ENCODE assay signal across 7 cellular contexts in the genomic region with DNA sequence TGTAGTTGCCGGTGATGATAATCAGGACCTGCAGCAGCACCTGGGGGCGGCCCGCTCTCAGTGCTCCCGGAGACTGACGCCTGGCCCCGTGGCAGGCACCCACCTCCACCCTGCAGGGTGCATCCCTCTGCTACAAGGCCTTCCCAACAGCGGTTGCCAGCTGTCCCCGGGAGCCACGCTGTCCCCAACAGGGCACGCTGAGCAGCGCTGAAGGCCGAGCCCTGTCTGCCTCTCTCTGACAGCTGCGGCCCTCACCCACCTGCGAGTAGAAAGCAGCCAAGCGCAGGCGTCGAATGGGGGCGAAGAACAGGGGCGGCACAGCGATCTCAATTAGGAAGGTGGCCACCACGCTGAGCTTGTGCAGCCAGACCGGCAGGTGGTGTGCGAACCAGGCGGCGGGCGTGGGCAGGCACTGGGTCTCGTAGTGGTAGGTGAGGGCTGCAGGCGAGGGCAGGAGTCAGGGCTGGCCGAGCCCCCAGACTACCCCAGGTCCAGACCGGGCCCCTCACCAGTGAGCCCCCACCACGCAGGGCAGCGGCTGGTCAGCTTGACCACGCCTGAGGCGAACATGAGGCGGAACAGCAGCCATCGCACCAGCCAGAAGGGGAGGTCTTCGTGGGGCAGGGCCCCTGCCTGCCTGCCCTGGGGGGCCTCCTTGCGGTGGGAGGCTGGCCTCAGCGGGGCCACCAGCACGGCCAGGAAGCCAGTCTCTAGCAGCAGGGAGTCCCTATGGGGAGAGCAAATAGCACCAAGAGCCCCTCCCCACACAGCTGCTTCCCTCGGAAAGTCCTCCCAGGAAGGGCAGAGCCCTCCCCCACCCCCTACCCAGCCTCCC. TPM values are rescaled to one million over a fixed set of nuclear protein-coding genes. Genes with fewer than 3 reads are reported as not detected.
DNase-seq lines count a peak whose midpoint lies in the region; ATAC-seq and TF ChIP-seq lines count a peak whose summit lies in the region.
"Had no signal": no experiment of that assay in that cellular context is flagged by ENCODE, and none has a peak within 500 bp of the region (broad histone marks: within the 10 kb centered on the region; RNA-seq: fewer than 3 reads in every experiment).

No MANE protein-coding gene starts in this region.

- no peaks in the 10 kb centered on the region for H4K20me1 ChIP-seq in SK-N-SH (ENCODE audit: insufficient read depth)

- POLR2A ChIA-PET in SK-N-SH (lab: Yijun Ruan, JAX), result no interaction called here

- peak overlapping the region; percentile 92 for H3K4me2 ChIP-seq in SK-N-SH

- H3K27me3 ChIP-seq in SK-N-SH (ENCODE audit: insufficient read depth), result no peaks in the 10 kb centered on the region
- H3K27me3 ChIP-seq in dorsolateral prefrontal cortex, result no peaks in the 10 kb centered on the region
- no peaks in the 10 kb centered on the region for H3K27me3 ChIP-seq in stomach

- peaks cover 6% of the 10 kb centered on the region for H3F3A ChIP-seq in SK-N-SH (replicated peaks; ENCODE audit: insufficient read depth)

- H3K9me3 ChIP-seq in SK-N-SH (no peaks in the 10 kb centered on the region), stomach (no peaks in the 10 kb centered on the region)

- TF ChIP-seq CTCF in SK-N-SH (IDR thresholded peaks at IDR 0.05) (no peak), dorsolateral prefrontal cortex (IDR thresholded peaks at IDR 0.05 in 54 of 56, conservative IDR thresholded peaks at IDR 0.05 in 2 of 56; ENCODE audit: low read depth in 1 of 56, partially characterized antibody in 56 of 56) (no peak), stomach (IDR thresholded peaks at IDR 0.05) (no peak)

- ATAC-seq in SK-N-SH treated with all-trans-retinoic acid at 6 μM for 48 hours (no peak), HG03039 (IDR thresholded peaks at IDR 0.05; ENCODE audit: unreplicated experiment) (no peak)

- CTCF ChIA-PET in SK-N-SH (lab: Yijun Ruan, JAX), result interaction anchor here (0.9 to 1.1 kb wide), 2 partner anchors 8 to 20 kb away, joined by 4 to 5 read pairs; a partner anchor contains a TSS

- H3K4me1 ChIP-seq in SK-N-SH (ENCODE audit: control insufficient read depth in 1 of 2, insufficient read depth in 2 of 2, low read depth in 1 of 2, low read length in 1 of 2) (peaks cover 7 to 14% of the 10 kb centered on the region in 2 experiments; a peak in 3 of 4 replicates), stomach (peaks cover 23 to 46% (median 38%) of the 10 kb centered on the region in 4 donors)

- TF ChIP-seq EP300 in SK-N-SH (IDR thresholded peaks at IDR 0.05; ENCODE audit: borderline replicate concordance in 1 of 2, low read depth in 1 of 2, low read length in 1 of 2) (no peak), stomach (IDR thresholded peaks at IDR 0.05) (no peak)

- H3K79me2 ChIP-seq in SK-N-SH (ENCODE audit: insufficient read depth), result peaks cover 51% of the 10 kb centered on the region

- intact Hi-C loops in dorsolateral prefrontal cortex (cut with DNase I) (loop anchor here in 1 of 2 donors (5.0 to 10.0 kb wide), 2 partner anchors 34 to 231 kb away; a partner anchor contains a TSS), stomach (cut with DNase I; ENCODE audit: low total_unique reads) (loop anchor here (10.0 kb wide), 1 partner anchor 251 kb away; a partner anchor contains a TSS)

- no peak for TF ChIP-seq POLR2A in stomach (IDR thresholded peaks at IDR 0.05)

- no peaks in the 10 kb centered on the region for H3K9me2 ChIP-seq in SK-N-SH

- H3K27ac ChIP-seq in SK-N-SH (ENCODE audit: low read depth in 2 of 2, low read length in 1 of 2) (no peak overlapping the region), dorsolateral prefrontal cortex (peak overlapping the region in 8 of 59 donors; percentile 83 to 91 (median 89)), stomach (peak overlapping the region in 1 of 5 donors; percentile 98)

- DNase-seq in SK-N-SH, result no peak
- DNase-seq in dorsolateral prefrontal cortex, result no peak
- no peak for DNase-seq in stomach
- no peak for DNase-seq in NCI-H1048 (lab: John Stamatoyannopoulos, UW)

- no peak overlapping the region for H2AFZ ChIP-seq in SK-N-SH (ENCODE audit: low read depth)

- peak overlapping the region; percentile 62 to 81; a peak in 3 of 4 replicates for H3K4me3 ChIP-seq in SK-N-SH (ENCODE audit: low read depth in 2 of 2, low read length in 1 of 2)
- H3K4me3 ChIP-seq in dorsolateral prefrontal cortex, result peak overlapping the region in 54 of 59 donors; percentile 54 to 100 (median 92)
- H3K4me3 ChIP-seq in stomach, result peak overlapping the region; percentile 76 to 99 (median 90)

- no peak overlapping the region; the same call in 1 of the 2 replicates for H3K9ac ChIP-seq in SK-N-SH

- WGBS in SK-N-SH (ENCODE audit: low lambda C conversion rate), result 94% methylated on average over 25 of the region's 41 CpGs
- WGBS in stomach, 5 donors, result 84 to 89% (median 88%) methylated on average over 22 to 41 of the region's 41 CpGs

- TF ChIP-seq RAD21 in SK-N-SH (IDR thresholded peaks at IDR 0.05; ENCODE audit: low read length), result no peak

- H3K36me3 ChIP-seq in SK-N-SH (replicated peaks in 1 of 2; ENCODE audit: control insufficient read depth in 1 of 2, insufficient read depth in 2 of 2, low read length in 1 of 2) (peaks cover 0 to 18% of the 10 kb centered on the region in 2 experiments), stomach (peaks cover 27 to 48% (median 43%) of the 10 kb centered on the region in 4 donors)

TF ChIP-seq in SK-N-SH, 30 proteins besides CTCF, POLR2A, EP300 and RAD21 (continues in another document):
- TF ChIP-seq POLR2AphosphoS5 (IDR thresholded peaks at IDR 0.05; ENCODE audit: low read depth, low read length), result no peak
- TF ChIP-seq GATA2 (CRISPR knock-in tag; IDR thresholded peaks at IDR 0.05), result no peak
- no peak for TF ChIP-seq TAF1 (IDR thresholded peaks at IDR 0.05; ENCODE audit: borderline replicate concordance, low read depth, low read length)
- no peak for TF ChIP-seq SMC3 (IDR thresholded peaks at IDR 0.05; ENCODE audit: low read depth, low read length)
- no peak for TF ChIP-seq GABPA (IDR thresholded peaks at IDR 0.05; ENCODE audit: low read depth)
- TF ChIP-seq ELF1 (IDR thresholded peaks at IDR 0.05), result no peak
- TF ChIP-seq, protein P1, sequence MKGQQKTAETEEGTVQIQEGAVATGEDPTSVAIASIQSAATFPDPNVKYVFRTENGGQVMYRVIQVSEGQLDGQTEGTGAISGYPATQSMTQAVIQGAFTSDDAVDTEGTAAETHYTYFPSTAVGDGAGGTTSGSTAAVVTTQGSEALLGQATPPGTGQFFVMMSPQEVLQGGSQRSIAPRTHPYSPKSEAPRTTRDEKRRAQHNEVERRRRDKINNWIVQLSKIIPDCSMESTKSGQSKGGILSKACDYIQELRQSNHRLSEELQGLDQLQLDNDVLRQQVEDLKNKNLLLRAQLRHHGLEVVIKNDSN (IDR thresholded peaks at IDR 0.05; ENCODE audit: borderline replicate concordance, low read depth), result no peak
- no peak for TF ChIP-seq MEF2A (IDR thresholded peaks at IDR 0.05; ENCODE audit: borderline replicate concordance, low read depth)
- TF ChIP-seq MXI1 (IDR thresholded peaks at IDR 0.05; ENCODE audit: low read depth, low read length), result no peak

TF ChIP-seq in SK-N-SH treated with all-trans-retinoic acid at 6 μM for 48 hours, 23 proteins besides CTCF, POLR2A, EP300 and RAD21 (continues in another document):
- TF ChIP-seq ZNF8 (CRISPR knock-in tag; IDR thresholded peaks at IDR 0.05), result no peak
- TF ChIP-seq, protein P2, sequence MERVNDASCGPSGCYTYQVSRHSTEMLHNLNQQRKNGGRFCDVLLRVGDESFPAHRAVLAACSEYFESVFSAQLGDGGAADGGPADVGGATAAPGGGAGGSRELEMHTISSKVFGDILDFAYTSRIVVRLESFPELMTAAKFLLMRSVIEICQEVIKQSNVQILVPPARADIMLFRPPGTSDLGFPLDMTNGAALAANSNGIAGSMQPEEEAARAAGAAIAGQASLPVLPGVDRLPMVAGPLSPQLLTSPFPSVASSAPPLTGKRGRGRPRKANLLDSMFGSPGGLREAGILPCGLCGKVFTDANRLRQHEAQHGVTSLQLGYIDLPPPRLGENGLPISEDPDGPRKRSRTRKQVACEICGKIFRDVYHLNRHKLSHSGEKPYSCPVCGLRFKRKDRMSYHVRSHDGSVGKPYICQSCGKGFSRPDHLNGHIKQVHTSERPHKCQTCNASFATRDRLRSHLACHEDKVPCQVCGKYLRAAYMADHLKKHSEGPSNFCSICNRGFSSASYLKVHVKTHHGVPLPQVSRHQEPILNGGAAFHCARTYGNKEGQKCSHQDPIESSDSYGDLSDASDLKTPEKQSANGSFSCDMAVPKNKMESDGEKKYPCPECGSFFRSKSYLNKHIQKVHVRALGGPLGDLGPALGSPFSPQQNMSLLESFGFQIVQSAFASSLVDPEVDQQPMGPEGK (CRISPR knock-in tag; IDR thresholded peaks at IDR 0.05; ENCODE audit: borderline replicate concordance), result no peak
- no peak for TF ChIP-seq ZFP30 (CRISPR knock-in tag; IDR thresholded peaks at IDR 0.05)
- TF ChIP-seq ISL1 (CRISPR knock-in tag; IDR thresholded peaks at IDR 0.05), result no peak

RNA-seq across cellular contexts. Expression of a gene that starts 1.5 kb away (rescaled TPM):
- polyA plus RNA-seq in SK-N-SH (2012; rRNA removed), result 34.3 and 42.8 TPM in 2 replicates
- polyA plus RNA-seq in SK-N-SH (2012; cell fraction: cytosol; rRNA removed), result 5.5 and 11.9 TPM in 2 replicates
- 235 and 240 TPM in 2 replicates for polyA plus RNA-seq in SK-N-SH (2012; cell fraction: nucleus; rRNA removed)
- 10 to 100 TPM; 32.4 to 63.2 (median 43.6) TPM for total RNA-seq in dorsolateral prefrontal cortex
- 100 to 1,000 TPM in 1 of 5 donors, 10 to 100 TPM in 4; 11.9 to 212 (median 58.5) TPM for total RNA-seq in stomach
- polyA plus RNA-seq in stomach, result 10 to 100 TPM; 13.1 to 73.4 (median 25.6) TPM

RNA-seq across cellular contexts. Expression of a gene that starts 2.0 kb away (rescaled TPM):
- polyA plus RNA-seq in SK-N-SH (2012; rRNA removed) (21.1 and 22.4 TPM in 2 replicates), stomach (10 to 100 TPM; 34.5 to 47.9 (median 38.4) TPM)
- 8.0 and 12.9 TPM in 2 replicates for polyA plus RNA-seq in SK-N-SH (2012; cell fraction: cytosol; rRNA removed)
- 54.6 and 65.2 TPM in 2 replicates for polyA plus RNA-seq in SK-N-SH (2012; cell fraction: nucleus; rRNA removed)
- total RNA-seq in dorsolateral prefrontal cortex (10 to 100 TPM; 47.2 to 83.2 (median 61.5) TPM), stomach (10 to 100 TPM; 12.9 to 34.8 (median 23.2) TPM)

RNA-seq across cellular contexts. Expression of a gene that starts 19.3 kb away (rescaled TPM):
- 0.05 and 0.06 TPM in 2 replicates for polyA plus RNA-seq in SK-N-SH (2012; rRNA removed)
- polyA plus RNA-seq in SK-N-SH (2012; cell fraction: cytosol; rRNA removed), result not detected in 2 replicates
- polyA plus RNA-seq in SK-N-SH (2012; cell fraction: nucleus; rRNA removed), result 0.27 and 0.43 TPM in 2 replicates
- under 1 TPM in 1 of 120 experiments, not detected in 119; 0.46 TPM for total RNA-seq in dorsolateral prefrontal cortex
- total RNA-seq in stomach, result not detected
- under 1 TPM in 1 of 3 donors, not detected in 2; 0.40 TPM for polyA plus RNA-seq in stomach
- polyA plus RNA-seq: IgD-negative memory B cell had no signal

RNA-seq across cellular contexts. Expression of a gene that starts 19.4 kb away (rescaled TPM):
- 3.2 and 4.0 TPM in 2 replicates for polyA plus RNA-seq in SK-N-SH (2012; rRNA removed)
- 0.82 and 1.5 TPM in 2 replicates for polyA plus RNA-seq in SK-N-SH (2012; cell fraction: cytosol; rRNA removed)
- polyA plus RNA-seq in SK-N-SH (2012; cell fraction: nucleus; rRNA removed), result 2.6 and 2.9 TPM in 2 replicates
- total RNA-seq in dorsolateral prefrontal cortex, result 10 to 100 TPM in 4 of 120 experiments, 1 to 10 TPM in 45, under 1 TPM in 4, not detected in 67; 0.59 to 11.9 (median 2.8) TPM
- not detected for total RNA-seq in stomach
- polyA plus RNA-seq in stomach, result 1 to 10 TPM in 2 of 3 donors, under 1 TPM in 1; 0.92 to 7.5 (median 1.9) TPM

RNA-seq across cellular contexts. Expression of a gene that starts 23.8 kb away (rescaled TPM):
- polyA plus RNA-seq in SK-N-SH (2012; rRNA removed) (1.1 and 1.7 TPM in 2 replicates), stomach (100 to 1,000 TPM in 1 of 3 donors, 10 to 100 TPM in 2; 46.3 to 162 (median 61.6) TPM)
- 0.45 and 0.62 TPM in 2 replicates for polyA plus RNA-seq in SK-N-SH (2012; cell fraction: cytosol; rRNA removed)
- polyA plus RNA-seq in SK-N-SH (2012; cell fraction: nucleus; rRNA removed), result 5.0 and 11.0 TPM in 2 replicates
- total RNA-seq in dorsolateral prefrontal cortex (10 to 100 TPM in 50 of 120 experiments, 1 to 10 TPM in 70; 1.4 to 47.4 (median 7.6) TPM), stomach (100 to 1,000 TPM in 2 of 5 donors, 10 to 100 TPM in 3; 14.3 to 146 (median 78.8) TPM)
